23 cellular contexts compared by ENCODE assay signal in the genomic region with DNA sequence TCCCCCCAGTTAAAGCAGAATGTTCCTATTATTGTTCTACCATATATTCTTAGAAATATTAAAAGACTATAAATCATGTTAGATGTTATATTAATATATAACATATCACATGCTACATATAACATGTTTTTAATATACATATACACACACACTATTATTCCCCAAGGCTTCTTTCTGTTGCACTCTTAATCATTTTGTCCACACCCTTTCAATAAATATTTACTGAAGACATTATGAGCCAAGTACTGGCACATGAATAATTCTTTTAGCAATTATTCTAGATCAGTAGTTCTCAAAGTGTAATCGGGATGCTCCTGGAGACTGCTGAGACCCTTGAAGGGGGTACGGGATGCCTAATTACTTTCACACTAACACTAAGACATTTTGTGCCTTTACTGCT.
DNase-seq lines count a peak whose midpoint lies in the region; ATAC-seq and TF ChIP-seq lines count a peak whose summit lies in the region.
"Had no signal": no experiment of that assay in that cellular context is flagged by ENCODE, and none has a peak within 500 bp of the region (broad histone marks: within the 10 kb centered on the region; RNA-seq: fewer than 3 reads in every experiment).

No MANE protein-coding gene starts in this region.

- H3K4me1 Mint-ChIP-seq in neural progenitor cell = peaks cover 67% of the 10 kb centered on the region
- peaks cover 17% of the 10 kb centered on the region for H3K4me1 Mint-ChIP-seq in mesothelial cell of epicardium

- H3K27me3 ChIP-seq in neural progenitor cell = no peaks in the 10 kb centered on the region
- H3K27me3 ChIP-seq: BE2C; BLaER1 treated with 17β-estradiol and CSF1 and Interleukin-3, amounts not matched to agents 10 nM and 100 nM had no signal

- peaks cover 20% of the 10 kb centered on the region for H3K4me1 ChIP-seq in neural progenitor cell

- no peaks in the 10 kb centered on the region for H3K9me3 Mint-ChIP-seq in neural progenitor cell
- no peaks in the 10 kb centered on the region for H3K9me3 Mint-ChIP-seq in mesothelial cell of epicardium
- H3K9me3 Mint-ChIP-seq: CD14-positive monocyte; CD4-positive, alpha-beta T cell; CD8-positive, alpha-beta memory T cell; GM23338; H9 had no signal

- peaks cover 20% of the 10 kb centered on the region for H3K79me2 ChIP-seq in neural progenitor cell (ENCODE audit: low read depth)

- H2AFZ ChIP-seq in neural progenitor cell (replicated peaks) = no peak overlapping the region
- H2AFZ ChIP-seq: GM23338 had no signal

- ATAC-seq in HG03439 (IDR thresholded peaks at IDR 0.05; ENCODE audit: unreplicated experiment) (no peak), HG02884 (IDR thresholded peaks at IDR 0.05; ENCODE audit: unreplicated experiment) (no peak)
- ATAC-seq: GM12878, GM23338, HCT116 had no signal

- no peak overlapping the region for H3K27ac ChIP-seq in neural progenitor cell
- H3K27ac ChIP-seq: 22Rv1; BLaER1 treated with 17β-estradiol and CSF1 and Interleukin-3, amounts not matched to agents 10 nM and 100 nM had no signal

- H3K4me3 Mint-ChIP-seq in neural progenitor cell (no peak overlapping the region), mesothelial cell of epicardium (no peak overlapping the region)
- H3K4me3 Mint-ChIP-seq: CD14-positive monocyte; CD4-positive, alpha-beta T cell; CD8-positive, alpha-beta memory T cell; GM23338; H9 had no signal

- peak; percentile 43 for DNase-seq in NCI-H748 (lab: John Stamatoyannopoulos, UW; ENCODE audit: unreplicated experiment)
- DNase-seq in NCI-H748 treated with DMSO at 0.1 percent for 48 hours (lab: John Stamatoyannopoulos, UW) = no peak
- peak; percentile 19 for DNase-seq in epithelial cell of esophagus (ENCODE audit: low read depth)
- DNase-seq in neural progenitor cell (ENCODE audit: low spot score) = no peak
- no peak for DNase-seq in mesothelial cell of epicardium (ENCODE audit: low spot score in 2 of 2, unreplicated experiment in 2 of 2)
- DNase-seq: ACHN; AML-193; BE2C; CD4-positive, alpha-beta T cell; CD8-positive, alpha-beta memory T cell; DMS 273 treated with DMSO at 0.1 percent for 48 hours; DMS79; EL; GDM1; H9 had no signal

- H3K36me3 Mint-ChIP-seq in neural progenitor cell (peaks cover 5% of the 10 kb centered on the region), mesothelial cell of epicardium (peaks cover 4% of the 10 kb centered on the region)

- no peaks in the 10 kb centered on the region for H3K36me3 ChIP-seq in neural progenitor cell
- H3K36me3 ChIP-seq: BE2C had no signal

- H3K4me3 ChIP-seq in epithelial cell of esophagus (ENCODE audit: low read length) (no peak overlapping the region), neural progenitor cell (no peak overlapping the region)
- H3K4me3 ChIP-seq: BLaER1 treated with 17β-estradiol and CSF1 and Interleukin-3, amounts not matched to agents 10 nM and 100 nM; GM12878; GM23338 had no signal

- H3K27ac Mint-ChIP-seq in neural progenitor cell (peak overlapping the region; percentile 7), mesothelial cell of epicardium (no peak overlapping the region)
- H3K27ac Mint-ChIP-seq: CD14-positive monocyte; CD4-positive, alpha-beta T cell; CD8-positive, alpha-beta memory T cell; H9 had no signal

- H3K27me3 Mint-ChIP-seq in neural progenitor cell (ENCODE audit: insufficient read depth, low read depth) = no peaks in the 10 kb centered on the region
- no peaks in the 10 kb centered on the region for H3K27me3 Mint-ChIP-seq in mesothelial cell of epicardium (ENCODE audit: low read depth)
- H3K27me3 Mint-ChIP-seq: CD4-positive, alpha-beta T cell; CD8-positive, alpha-beta memory T cell had no signal

- H3K9ac ChIP-seq in neural progenitor cell = no peak overlapping the region
- H3K9ac ChIP-seq: BLaER1 treated with 17β-estradiol and CSF1 and Interleukin-3, amounts not matched to agents 10 nM and 100 nM had no signal

- H3K4me2 ChIP-seq in neural progenitor cell = no peak overlapping the region
- H3K4me2 ChIP-seq: BLaER1 treated with 17β-estradiol and CSF1 and Interleukin-3, amounts not matched to agents 10 nM and 100 nM; GM23338 had no signal

- TF ChIP-seq CTCF in epithelial cell of esophagus (IDR thresholded peaks at IDR 0.05; ENCODE audit: insufficient read depth, low read depth, low read length, missing control alignments) = no peak
- no peak for TF ChIP-seq CTCF in neural progenitor cell (IDR thresholded peaks at IDR 0.05)
- no peak for TF ChIP-seq CTCF in mesothelial cell of epicardium (IDR thresholded peaks at IDR 0.05; ENCODE audit: unreplicated experiment)

- no peaks in the 10 kb centered on the region for H3F3A ChIP-seq in neural progenitor cell (ENCODE audit: low read depth)

- H4K20me1 ChIP-seq in neural progenitor cell (ENCODE audit: low read depth) = peaks cover 22% of the 10 kb centered on the region

- H3K9me3 ChIP-seq in neural progenitor cell (ENCODE audit: low read depth) = no peaks in the 10 kb centered on the region
- H3K9me3 ChIP-seq: BE2C; BLaER1 treated with 17β-estradiol and CSF1 and Interleukin-3, amounts not matched to agents 10 nM and 100 nM had no signal

Comparison
In these comparisons a context has a peak if more than half of its experiments do, and no peak if none do; other contexts are left out.
1. DNase-seq: peak in NCI-H748 (single experiment) and epithelial cell of esophagus (single experiment); none in NCI-H748 treated with DMSO at 0.1 percent for 48 hours (single experiment), neural progenitor cell (single experiment) and mesothelial cell of epicardium (0 of 2).